1 cellular context compared by ENCODE assay signal in genomic region chr9:72577212-72577753, GRCh38.
TF ChIP-seq lines count a peak whose summit lies in the region.

No MANE protein-coding gene starts in this region.

TF ChIP-seq in WTC11, 78 proteins besides CTCF, POLR2A, EP300 and RAD21 (continued from another document):
- TF ChIP-seq ZNF423 (CRISPR knock-in tag; IDR thresholded peaks at IDR 0.05) = no peak
- no peak for TF ChIP-seq ZSCAN18 (CRISPR knock-in tag; IDR thresholded peaks at IDR 0.05)
- no peak for TF ChIP-seq TEAD4 (CRISPR knock-in tag; IDR thresholded peaks at IDR 0.05)
- no peak for TF ChIP-seq ZNF263 (CRISPR knock-in tag; IDR thresholded peaks at IDR 0.05; ENCODE audit: low read depth)
- TF ChIP-seq NFATC4 (CRISPR knock-in tag; IDR thresholded peaks at IDR 0.05) = no peak
- TF ChIP-seq ARID4B (CRISPR knock-in tag; IDR thresholded peaks at IDR 0.05; ENCODE audit: borderline replicate concordance) = no peak
- no peak for TF ChIP-seq CREM (CRISPR knock-in tag; IDR thresholded peaks at IDR 0.05)
- no peak for TF ChIP-seq RELA (CRISPR knock-in tag; IDR thresholded peaks at IDR 0.05; ENCODE audit: borderline replicate concordance)
